ENCODE assay signal across 2 cellular contexts in genomic region chr14:99143126-99143525, GRCh38.
TF ChIP-seq lines count a peak whose summit lies in the region.

No MANE protein-coding gene starts in this region.

TF ChIP-seq in GM23338, 12 proteins besides CTCF, POLR2A, EP300 and RAD21 (continued from another document):
- no peak for TF ChIP-seq ETS1 (IDR thresholded peaks at IDR 0.05)
- no peak for TF ChIP-seq STAT1 (IDR thresholded peaks at IDR 0.05; ENCODE audit: unreplicated experiment)
- TF ChIP-seq ZNF331 (CRISPR knock-in tag; IDR thresholded peaks at IDR 0.05; ENCODE audit: low read depth) = no peak
- TF ChIP-seq CREB1 (CRISPR knock-in tag; IDR thresholded peaks at IDR 0.05; ENCODE audit: low read depth) = no peak
- TF ChIP-seq NANOG (IDR thresholded peaks at IDR 0.05; ENCODE audit: borderline replicate concordance) = no peak
- TF ChIP-seq ZNF114 (CRISPR knock-in tag; IDR thresholded peaks at IDR 0.05) = no peak
- TF ChIP-seq ZNF462 (CRISPR knock-in tag; IDR thresholded peaks at IDR 0.05) = no peak
- TF ChIP-seq, protein P1, sequence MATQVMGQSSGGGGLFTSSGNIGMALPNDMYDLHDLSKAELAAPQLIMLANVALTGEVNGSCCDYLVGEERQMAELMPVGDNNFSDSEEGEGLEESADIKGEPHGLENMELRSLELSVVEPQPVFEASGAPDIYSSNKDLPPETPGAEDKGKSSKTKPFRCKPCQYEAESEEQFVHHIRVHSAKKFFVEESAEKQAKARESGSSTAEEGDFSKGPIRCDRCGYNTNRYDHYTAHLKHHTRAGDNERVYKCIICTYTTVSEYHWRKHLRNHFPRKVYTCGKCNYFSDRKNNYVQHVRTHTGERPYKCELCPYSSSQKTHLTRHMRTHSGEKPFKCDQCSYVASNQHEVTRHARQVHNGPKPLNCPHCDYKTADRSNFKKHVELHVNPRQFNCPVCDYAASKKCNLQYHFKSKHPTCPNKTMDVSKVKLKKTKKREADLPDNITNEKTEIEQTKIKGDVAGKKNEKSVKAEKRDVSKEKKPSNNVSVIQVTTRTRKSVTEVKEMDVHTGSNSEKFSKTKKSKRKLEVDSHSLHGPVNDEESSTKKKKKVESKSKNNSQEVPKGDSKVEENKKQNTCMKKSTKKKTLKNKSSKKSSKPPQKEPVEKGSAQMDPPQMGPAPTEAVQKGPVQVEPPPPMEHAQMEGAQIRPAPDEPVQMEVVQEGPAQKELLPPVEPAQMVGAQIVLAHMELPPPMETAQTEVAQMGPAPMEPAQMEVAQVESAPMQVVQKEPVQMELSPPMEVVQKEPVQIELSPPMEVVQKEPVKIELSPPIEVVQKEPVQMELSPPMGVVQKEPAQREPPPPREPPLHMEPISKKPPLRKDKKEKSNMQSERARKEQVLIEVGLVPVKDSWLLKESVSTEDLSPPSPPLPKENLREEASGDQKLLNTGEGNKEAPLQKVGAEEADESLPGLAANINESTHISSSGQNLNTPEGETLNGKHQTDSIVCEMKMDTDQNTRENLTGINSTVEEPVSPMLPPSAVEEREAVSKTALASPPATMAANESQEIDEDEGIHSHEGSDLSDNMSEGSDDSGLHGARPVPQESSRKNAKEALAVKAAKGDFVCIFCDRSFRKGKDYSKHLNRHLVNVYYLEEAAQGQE (IDR thresholded peaks at IDR 0.05; ENCODE audit: unreplicated experiment) = no peak

TF ChIP-seq in WTC11, 78 proteins besides CTCF, POLR2A, EP300 and RAD21 (continued from another document):
- TF ChIP-seq, protein P2, sequence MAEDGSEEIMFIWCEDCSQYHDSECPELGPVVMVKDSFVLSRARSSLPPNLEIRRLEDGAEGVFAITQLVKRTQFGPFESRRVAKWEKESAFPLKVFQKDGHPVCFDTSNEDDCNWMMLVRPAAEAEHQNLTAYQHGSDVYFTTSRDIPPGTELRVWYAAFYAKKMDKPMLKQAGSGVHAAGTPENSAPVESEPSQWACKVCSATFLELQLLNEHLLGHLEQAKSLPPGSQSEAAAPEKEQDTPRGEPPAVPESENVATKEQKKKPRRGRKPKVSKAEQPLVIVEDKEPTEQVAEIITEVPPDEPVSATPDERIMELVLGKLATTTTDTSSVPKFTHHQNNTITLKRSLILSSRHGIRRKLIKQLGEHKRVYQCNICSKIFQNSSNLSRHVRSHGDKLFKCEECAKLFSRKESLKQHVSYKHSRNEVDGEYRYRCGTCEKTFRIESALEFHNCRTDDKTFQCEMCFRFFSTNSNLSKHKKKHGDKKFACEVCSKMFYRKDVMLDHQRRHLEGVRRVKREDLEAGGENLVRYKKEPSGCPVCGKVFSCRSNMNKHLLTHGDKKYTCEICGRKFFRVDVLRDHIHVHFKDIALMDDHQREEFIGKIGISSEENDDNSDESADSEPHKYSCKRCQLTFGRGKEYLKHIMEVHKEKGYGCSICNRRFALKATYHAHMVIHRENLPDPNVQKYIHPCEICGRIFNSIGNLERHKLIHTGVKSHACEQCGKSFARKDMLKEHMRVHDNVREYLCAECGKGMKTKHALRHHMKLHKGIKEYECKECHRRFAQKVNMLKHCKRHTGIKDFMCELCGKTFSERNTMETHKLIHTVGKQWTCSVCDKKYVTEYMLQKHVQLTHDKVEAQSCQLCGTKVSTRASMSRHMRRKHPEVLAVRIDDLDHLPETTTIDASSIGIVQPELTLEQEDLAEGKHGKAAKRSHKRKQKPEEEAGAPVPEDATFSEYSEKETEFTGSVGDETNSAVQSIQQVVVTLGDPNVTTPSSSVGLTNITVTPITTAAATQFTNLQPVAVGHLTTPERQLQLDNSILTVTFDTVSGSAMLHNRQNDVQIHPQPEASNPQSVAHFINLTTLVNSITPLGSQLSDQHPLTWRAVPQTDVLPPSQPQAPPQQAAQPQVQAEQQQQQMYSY (CRISPR knock-in tag; IDR thresholded peaks at IDR 0.05) = no peak
- TF ChIP-seq, protein P3, sequence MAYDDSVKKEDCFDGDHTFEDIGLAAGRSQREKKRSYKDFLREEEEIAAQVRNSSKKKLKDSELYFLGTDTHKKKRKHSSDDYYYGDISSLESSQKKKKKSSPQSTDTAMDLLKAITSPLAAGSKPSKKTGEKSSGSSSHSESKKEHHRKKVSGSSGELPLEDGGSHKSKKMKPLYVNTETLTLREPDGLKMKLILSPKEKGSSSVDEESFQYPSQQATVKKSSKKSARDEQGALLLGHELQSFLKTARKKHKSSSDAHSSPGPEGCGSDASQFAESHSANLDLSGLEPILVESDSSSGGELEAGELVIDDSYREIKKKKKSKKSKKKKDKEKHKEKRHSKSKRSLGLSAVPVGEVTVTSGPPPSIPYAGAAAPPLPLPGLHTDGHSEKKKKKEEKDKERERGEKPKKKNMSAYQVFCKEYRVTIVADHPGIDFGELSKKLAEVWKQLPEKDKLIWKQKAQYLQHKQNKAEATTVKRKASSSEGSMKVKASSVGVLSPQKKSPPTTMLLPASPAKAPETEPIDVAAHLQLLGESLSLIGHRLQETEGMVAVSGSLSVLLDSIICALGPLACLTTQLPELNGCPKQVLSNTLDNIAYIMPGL (CRISPR knock-in tag; IDR thresholded peaks at IDR 0.05) = no peak
- TF ChIP-seq, protein P4, sequence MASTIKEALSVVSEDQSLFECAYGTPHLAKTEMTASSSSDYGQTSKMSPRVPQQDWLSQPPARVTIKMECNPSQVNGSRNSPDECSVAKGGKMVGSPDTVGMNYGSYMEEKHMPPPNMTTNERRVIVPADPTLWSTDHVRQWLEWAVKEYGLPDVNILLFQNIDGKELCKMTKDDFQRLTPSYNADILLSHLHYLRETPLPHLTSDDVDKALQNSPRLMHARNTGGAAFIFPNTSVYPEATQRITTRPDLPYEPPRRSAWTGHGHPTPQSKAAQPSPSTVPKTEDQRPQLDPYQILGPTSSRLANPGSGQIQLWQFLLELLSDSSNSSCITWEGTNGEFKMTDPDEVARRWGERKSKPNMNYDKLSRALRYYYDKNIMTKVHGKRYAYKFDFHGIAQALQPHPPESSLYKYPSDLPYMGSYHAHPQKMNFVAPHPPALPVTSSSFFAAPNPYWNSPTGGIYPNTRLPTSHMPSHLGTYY (CRISPR knock-in tag; IDR thresholded peaks at IDR 0.05) = no peak
- TF ChIP-seq IRF1 (CRISPR knock-in tag; IDR thresholded peaks at IDR 0.05) = no peak
- TF ChIP-seq TCF7 (CRISPR knock-in tag; IDR thresholded peaks at IDR 0.05; ENCODE audit: low read depth) = no peak
- no peak for TF ChIP-seq ZNF317 (CRISPR knock-in tag; IDR thresholded peaks at IDR 0.05; ENCODE audit: borderline replicate concordance, low read depth)
- no peak for TF ChIP-seq ZBTB21 (CRISPR knock-in tag; IDR thresholded peaks at IDR 0.05; ENCODE audit: borderline replicate concordance)
- no peak for TF ChIP-seq NFATC4 (CRISPR knock-in tag; IDR thresholded peaks at IDR 0.05)
- TF ChIP-seq ATF6 (CRISPR knock-in tag; IDR thresholded peaks at IDR 0.05) = no peak
- no peak for TF ChIP-seq ELF4 (CRISPR knock-in tag; IDR thresholded peaks at IDR 0.05; ENCODE audit: low read depth)
- TF ChIP-seq MXD4 (CRISPR knock-in tag; IDR thresholded peaks at IDR 0.05; ENCODE audit: borderline replicate concordance) = no peak
- TF ChIP-seq, protein P5, sequence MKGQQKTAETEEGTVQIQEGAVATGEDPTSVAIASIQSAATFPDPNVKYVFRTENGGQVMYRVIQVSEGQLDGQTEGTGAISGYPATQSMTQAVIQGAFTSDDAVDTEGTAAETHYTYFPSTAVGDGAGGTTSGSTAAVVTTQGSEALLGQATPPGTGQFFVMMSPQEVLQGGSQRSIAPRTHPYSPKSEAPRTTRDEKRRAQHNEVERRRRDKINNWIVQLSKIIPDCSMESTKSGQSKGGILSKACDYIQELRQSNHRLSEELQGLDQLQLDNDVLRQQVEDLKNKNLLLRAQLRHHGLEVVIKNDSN (CRISPR knock-in tag; IDR thresholded peaks at IDR 0.05) = no peak
- no peak for TF ChIP-seq IRF2 (CRISPR knock-in tag; IDR thresholded peaks at IDR 0.05; ENCODE audit: borderline replicate concordance, low read depth)
- no peak for TF ChIP-seq ZNF232 (CRISPR knock-in tag; IDR thresholded peaks at IDR 0.05)
